11 cellular contexts compared by ENCODE assay signal in the genomic region with DNA sequence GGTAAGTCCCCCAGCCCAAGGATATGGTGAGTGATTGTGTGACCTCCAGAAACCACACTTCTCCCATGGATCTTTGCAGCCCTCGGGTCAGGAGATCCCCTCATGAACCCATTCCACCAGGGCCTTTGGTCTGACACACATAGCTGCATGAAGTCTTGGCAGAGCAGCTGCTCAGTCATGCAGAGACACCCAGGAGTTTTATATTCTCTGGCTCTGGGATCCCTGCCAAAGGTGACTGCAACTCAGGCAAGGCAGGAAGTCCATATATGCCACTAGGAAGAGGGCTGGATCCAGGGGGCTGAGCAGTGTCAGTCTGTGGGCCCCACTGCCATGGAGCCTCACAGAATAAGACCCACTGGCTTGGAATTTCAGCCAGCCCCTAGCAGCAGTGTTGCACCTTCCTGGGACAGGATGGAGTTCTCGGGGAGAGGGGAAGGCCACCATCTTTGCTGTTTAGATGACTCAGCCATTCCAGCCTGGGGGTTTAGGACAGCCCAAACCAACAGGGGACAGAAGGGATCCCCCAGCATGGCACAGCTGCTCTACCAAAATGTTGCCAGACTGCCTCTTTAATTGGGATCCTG.
DNase-seq lines count a peak whose midpoint lies in the region; ATAC-seq and TF ChIP-seq lines count a peak whose summit lies in the region.
"Had no signal": no experiment of that assay in that cellular context is flagged by ENCODE, and none has a peak within 500 bp of the region (broad histone marks: within the 10 kb centered on the region; RNA-seq: fewer than 3 reads in every experiment).

No MANE protein-coding gene starts in this region.

- DNase-seq in Right ventricle myocardium inferior (ENCODE audit: missing footprints) (peak; percentile 41), cardiac septum (ENCODE audit: low spot score) (no peak), NCI-H510A (lab: John Stamatoyannopoulos, UW) (peak; percentile 33), fibroblast of gingiva (ENCODE audit: low read depth) (peak; percentile 23), T-helper 9 cell (no peak), caudate nucleus (lab: John Stamatoyannopoulos, UW) (no peak), coronary artery (ENCODE audit: low spot score) (no peak)
- no peak for DNase-seq in stimulated activated CD4-positive, alpha-beta T cell treated with anti-CD3 and anti-CD28 coated beads, Interleukin-1b, Interleukin-23, amount 100 ng/mL, for 48 hours
- DNase-seq: activated T-cell treated with anti-CD3 and anti-CD28 coated beads, Interleukin-2, amount 50 U/mL, for 1 hour; cerebellar nuclear complex; natural killer cell had no signal

- H3K27ac ChIP-seq in caudate nucleus (ENCODE audit: low read depth, low read length): no peak overlapping the region
- no peak overlapping the region for H3K27ac ChIP-seq in coronary artery

- intact Hi-C loops in Right ventricle myocardium inferior (cut with DNase I): no loop called here
- intact Hi-C loops in cardiac septum (cut with DNase I): no loop called here

- ATAC-seq in Right ventricle myocardium inferior: no peak
- ATAC-seq: natural killer cell had no signal

- no peak overlapping the region for H3K4me3 ChIP-seq in coronary artery

- no peak for TF ChIP-seq CTCF in coronary artery (IDR thresholded peaks at IDR 0.05)

Comparison
In these comparisons a context has a peak if more than half of its experiments do, and no peak if none do; other contexts are left out.
1. DNase-seq: peak in Right ventricle myocardium inferior (single experiment), NCI-H510A (single experiment) and fibroblast of gingiva (single experiment); none in cardiac septum (single experiment), T-helper 9 cell (single experiment), caudate nucleus (0 of 61), stimulated activated CD4-positive, alpha-beta T cell treated with anti-CD3 and anti-CD28 coated beads, Interleukin-1b, Interleukin-23, amount 100 ng/mL, for 48 hours (single experiment) and coronary artery (single experiment).